In the genomic region with DNA sequence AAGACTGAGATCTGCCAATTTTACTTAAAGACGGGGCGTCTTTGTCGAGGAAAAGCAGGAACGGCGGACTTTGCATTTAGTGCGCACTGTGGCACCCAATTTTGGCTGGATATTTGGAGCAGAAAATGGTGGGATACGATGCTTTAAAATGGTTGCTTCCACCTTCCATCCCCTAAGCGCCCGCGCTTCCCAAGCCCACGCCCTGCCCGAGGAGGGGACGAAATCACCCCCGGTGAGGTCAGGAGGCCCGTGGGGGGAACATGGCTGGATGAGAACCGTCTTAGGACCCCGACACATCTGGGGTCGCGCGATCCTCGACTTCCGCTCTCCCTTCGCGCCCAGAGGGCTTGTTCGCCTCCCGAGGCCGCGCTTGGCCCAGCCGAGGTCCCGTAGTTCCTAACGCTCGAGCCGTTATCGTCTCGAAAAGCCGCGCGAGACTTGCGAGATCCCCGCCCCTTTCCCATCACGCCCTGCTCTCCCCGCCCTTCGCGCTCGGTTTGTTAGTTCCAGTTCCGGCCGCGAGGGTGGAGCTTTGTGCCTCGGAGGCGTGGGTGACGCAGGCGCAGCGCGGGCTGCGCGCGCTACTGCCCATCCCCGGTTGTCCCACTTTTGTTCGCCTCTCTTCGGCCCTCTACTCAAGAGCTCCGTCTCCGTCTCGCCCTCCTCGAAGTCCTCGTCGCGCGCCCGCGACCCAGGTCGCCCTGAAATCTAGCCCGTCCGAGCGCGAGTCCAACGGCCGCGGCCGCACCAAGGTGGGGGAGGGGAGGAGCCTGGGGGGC, we compare ENCODE assay signal across 1 cellular context.
TF ChIP-seq lines count a peak whose summit lies in the region.

A gene with protein sequence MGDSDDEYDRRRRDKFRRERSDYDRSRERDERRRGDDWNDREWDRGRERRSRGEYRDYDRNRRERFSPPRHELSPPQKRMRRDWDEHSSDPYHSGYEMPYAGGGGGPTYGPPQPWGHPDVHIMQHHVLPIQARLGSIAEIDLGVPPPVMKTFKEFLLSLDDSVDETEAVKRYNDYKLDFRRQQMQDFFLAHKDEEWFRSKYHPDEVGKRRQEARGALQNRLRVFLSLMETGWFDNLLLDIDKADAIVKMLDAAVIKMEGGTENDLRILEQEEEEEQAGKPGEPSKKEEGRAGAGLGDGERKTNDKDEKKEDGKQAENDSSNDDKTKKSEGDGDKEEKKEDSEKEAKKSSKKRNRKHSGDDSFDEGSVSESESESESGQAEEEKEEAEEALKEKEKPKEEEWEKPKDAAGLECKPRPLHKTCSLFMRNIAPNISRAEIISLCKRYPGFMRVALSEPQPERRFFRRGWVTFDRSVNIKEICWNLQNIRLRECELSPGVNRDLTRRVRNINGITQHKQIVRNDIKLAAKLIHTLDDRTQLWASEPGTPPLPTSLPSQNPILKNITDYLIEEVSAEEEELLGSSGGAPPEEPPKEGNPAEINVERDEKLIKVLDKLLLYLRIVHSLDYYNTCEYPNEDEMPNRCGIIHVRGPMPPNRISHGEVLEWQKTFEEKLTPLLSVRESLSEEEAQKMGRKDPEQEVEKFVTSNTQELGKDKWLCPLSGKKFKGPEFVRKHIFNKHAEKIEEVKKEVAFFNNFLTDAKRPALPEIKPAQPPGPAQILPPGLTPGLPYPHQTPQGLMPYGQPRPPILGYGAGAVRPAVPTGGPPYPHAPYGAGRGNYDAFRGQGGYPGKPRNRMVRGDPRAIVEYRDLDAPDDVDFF (plus strand): TSS at position 527 of the 779 bp plus-strand sequence. CDS start 488 bp downstream, outside the sequence.

TF ChIP-seq in HEK293, 187 proteins besides CTCF, POLR2A, EP300 and RAD21 (continued from another document):
- TF ChIP-seq, protein P1, sequence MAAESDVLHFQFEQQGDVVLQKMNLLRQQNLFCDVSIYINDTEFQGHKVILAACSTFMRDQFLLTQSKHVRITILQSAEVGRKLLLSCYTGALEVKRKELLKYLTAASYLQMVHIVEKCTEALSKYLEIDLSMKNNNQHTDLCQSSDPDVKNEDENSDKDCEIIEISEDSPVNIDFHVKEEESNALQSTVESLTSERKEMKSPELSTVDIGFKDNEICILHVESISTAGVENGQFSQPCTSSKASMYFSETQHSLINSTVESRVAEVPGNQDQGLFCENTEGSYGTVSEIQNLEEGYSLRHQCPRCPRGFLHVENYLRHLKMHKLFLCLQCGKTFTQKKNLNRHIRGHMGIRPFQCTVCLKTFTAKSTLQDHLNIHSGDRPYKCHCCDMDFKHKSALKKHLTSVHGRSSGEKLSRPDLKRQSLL (tag by site-specific recombination; IDR thresholded peaks at IDR 0.05), result peak; percentile 86
- peak; percentile 57; the same call in 1 of the 2 replicates for TF ChIP-seq IKZF3 (tag by site-specific recombination; IDR thresholded peaks at IDR 0.05)
- TF ChIP-seq ZNF701 (tag by site-specific recombination; IDR thresholded peaks at IDR 0.05), result no peak
- peak; percentile 89 for TF ChIP-seq SP7 (tag by site-specific recombination; IDR thresholded peaks at IDR 0.05)
- TF ChIP-seq KLF16 (tag by site-specific recombination; IDR thresholded peaks at IDR 0.05), result peak; percentile 86
- peak; percentile 90 for TF ChIP-seq ZXDB (tag by site-specific recombination; IDR thresholded peaks at IDR 0.05)
- TF ChIP-seq ZNF624 (tag by site-specific recombination; IDR thresholded peaks at IDR 0.05), result no peak
- no peak for TF ChIP-seq ZNF169 (tag by site-specific recombination; IDR thresholded peaks at IDR 0.05)
- TF ChIP-seq ZNF138 (tag by site-specific recombination; IDR thresholded peaks at IDR 0.05; ENCODE audit: borderline replicate concordance), result no peak
- TF ChIP-seq, protein P2, sequence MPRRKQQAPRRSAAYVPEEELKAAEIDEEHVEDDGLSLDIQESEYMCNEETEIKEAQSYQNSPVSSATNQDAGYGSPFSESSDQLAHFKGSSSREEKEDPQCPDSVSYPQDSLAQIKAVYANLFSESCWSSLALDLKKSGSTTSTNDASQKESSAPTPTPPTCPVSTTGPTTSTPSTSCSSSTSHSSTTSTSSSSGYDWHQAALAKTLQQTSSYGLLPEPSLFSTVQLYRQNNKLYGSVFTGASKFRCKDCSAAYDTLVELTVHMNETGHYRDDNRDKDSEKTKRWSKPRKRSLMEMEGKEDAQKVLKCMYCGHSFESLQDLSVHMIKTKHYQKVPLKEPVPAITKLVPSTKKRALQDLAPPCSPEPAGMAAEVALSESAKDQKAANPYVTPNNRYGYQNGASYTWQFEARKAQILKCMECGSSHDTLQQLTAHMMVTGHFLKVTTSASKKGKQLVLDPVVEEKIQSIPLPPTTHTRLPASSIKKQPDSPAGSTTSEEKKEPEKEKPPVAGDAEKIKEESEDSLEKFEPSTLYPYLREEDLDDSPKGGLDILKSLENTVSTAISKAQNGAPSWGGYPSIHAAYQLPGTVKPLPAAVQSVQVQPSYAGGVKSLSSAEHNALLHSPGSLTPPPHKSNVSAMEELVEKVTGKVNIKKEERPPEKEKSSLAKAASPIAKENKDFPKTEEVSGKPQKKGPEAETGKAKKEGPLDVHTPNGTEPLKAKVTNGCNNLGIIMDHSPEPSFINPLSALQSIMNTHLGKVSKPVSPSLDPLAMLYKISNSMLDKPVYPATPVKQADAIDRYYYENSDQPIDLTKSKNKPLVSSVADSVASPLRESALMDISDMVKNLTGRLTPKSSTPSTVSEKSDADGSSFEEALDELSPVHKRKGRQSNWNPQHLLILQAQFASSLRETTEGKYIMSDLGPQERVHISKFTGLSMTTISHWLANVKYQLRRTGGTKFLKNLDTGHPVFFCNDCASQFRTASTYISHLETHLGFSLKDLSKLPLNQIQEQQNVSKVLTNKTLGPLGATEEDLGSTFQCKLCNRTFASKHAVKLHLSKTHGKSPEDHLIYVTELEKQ (tag by site-specific recombination; IDR thresholded peaks at IDR 0.05; ENCODE audit: borderline replicate concordance), result no peak
- peak; percentile 84 for TF ChIP-seq ZNF629 (tag by site-specific recombination; IDR thresholded peaks at IDR 0.05)
- TF ChIP-seq HOXC10 (CRISPR knock-in tag; IDR thresholded peaks at IDR 0.05), result no peak
- TF ChIP-seq TRIM28 (IDR thresholded peaks at IDR 0.05; ENCODE audit: borderline replicate concordance, low read length), result no peak
- TF ChIP-seq ZNF2 (tag by site-specific recombination; IDR thresholded peaks at IDR 0.05), result peak; percentile 88; the same call in 1 of the 2 replicates
- TF ChIP-seq KLF7 (tag by site-specific recombination; IDR thresholded peaks at IDR 0.05; ENCODE audit: borderline replicate concordance), result peak; percentile 44; the same call in 1 of the 2 replicates
- TF ChIP-seq ZEB2 (tag by site-specific recombination; IDR thresholded peaks at IDR 0.05), result peak; percentile 93
- no peak for TF ChIP-seq ZNF214 (tag by site-specific recombination; IDR thresholded peaks at IDR 0.05; ENCODE audit: borderline replicate concordance)
- TF ChIP-seq GLI4 (tag by site-specific recombination; IDR thresholded peaks at IDR 0.05), result peak; percentile 64; the same call in 1 of the 2 replicates
- TF ChIP-seq ZNF785 (tag by site-specific recombination; IDR thresholded peaks at IDR 0.05), result no peak
- TF ChIP-seq ZNF76 (tag by site-specific recombination; IDR thresholded peaks at IDR 0.05; ENCODE audit: borderline replicate concordance, low read depth), result peak; percentile 95
- no peak for TF ChIP-seq ZNF350 (tag by site-specific recombination; IDR thresholded peaks at IDR 0.05)
- TF ChIP-seq ZNF501 (tag by site-specific recombination; IDR thresholded peaks at IDR 0.05), result peak; percentile 94; the same call in 1 of the 2 replicates
- TF ChIP-seq HOXD13 (CRISPR knock-in tag; IDR thresholded peaks at IDR 0.05; ENCODE audit: borderline replicate concordance), result no peak
- TF ChIP-seq OVOL3 (tag by site-specific recombination; IDR thresholded peaks at IDR 0.05), result peak; percentile 100
- no peak for TF ChIP-seq ZBTB1 (tag by site-specific recombination; IDR thresholded peaks at IDR 0.05)
TF ChIP-seq in HEK293: peak in this region for 65.
